ENCODE assay signal across 12 cellular contexts in genomic region chr12:47156167-47156736, GRCh38.
DNase-seq lines count a peak whose midpoint lies in the region; ATAC-seq, FAIRE-seq and TF ChIP-seq lines count a peak whose summit lies in the region.
"Had no signal": no experiment of that assay in that cellular context is flagged by ENCODE, and none has a peak within 500 bp of the region (broad histone marks: within the 10 kb centered on the region; RNA-seq: fewer than 3 reads in every experiment).

No MANE protein-coding gene starts in this region.

- H3K36me3 Mint-ChIP-seq in WTC11 = peaks cover 14% of the 10 kb centered on the region

- peaks cover 30% of the 10 kb centered on the region for H3K9me3 Mint-ChIP-seq in WTC11

- POLR2A ChIA-PET in WTC11 (lab: Charles Lee) = no interaction called here

- no peak for TF ChIP-seq CTCF in astrocyte of the spinal cord (IDR thresholded peaks at IDR 0.05; ENCODE audit: low read depth, low read length)
- TF ChIP-seq CTCF in WTC11 (IDR thresholded peaks at IDR 0.05) = no peak

- H3K4me3 Mint-ChIP-seq in WTC11 = no peak overlapping the region

- DNase-seq in Right ventricle myocardium inferior (ENCODE audit: missing footprints) (no peak), cardiac septum (ENCODE audit: low spot score) (no peak), astrocyte of the spinal cord (ENCODE audit: low read depth, low spot score) (peak; percentile 44), iris pigment epithelial cell (ENCODE audit: low read depth) (peak; percentile 86), NCI-H82 (lab: John Stamatoyannopoulos, UW) (no peak), WTC11 (ENCODE audit: low spot score) (no peak), middle frontal gyrus (ENCODE audit: extremely low spot score, low spot score) (no peak), HTR-8/SVneo (ENCODE audit: insufficient read length, low spot score) (no peak)
- DNase-seq: Calu3, cerebellar nuclear complex, NCI-H2081 treated with DMSO at 0.1 percent for 48 hours had no signal

- peaks cover 9% of the 10 kb centered on the region; the same call in 1 of the 2 replicates for H3K4me1 Mint-ChIP-seq in WTC11

- no peaks in the 10 kb centered on the region for H3K27me3 Mint-ChIP-seq in WTC11 (ENCODE audit: low read depth)

- ATAC-seq in Right ventricle myocardium inferior = peak; percentile 86
- ATAC-seq in WTC11 = no peak

- in situ Hi-C loops in astrocyte of the spinal cord (cut with HindIII; ENCODE audit: low sequenced_read_pairs) = no loop called here

- H3K27ac Mint-ChIP-seq in WTC11 = no peak overlapping the region

- H3K4me3 ChIP-seq in astrocyte of the spinal cord (ENCODE audit: low read depth, low read length) = no peak overlapping the region
- H3K4me3 ChIP-seq: tibial nerve had no signal

- intact Hi-C loops in Right ventricle myocardium inferior (cut with DNase I) = no loop called here
- intact Hi-C loops in cardiac septum (cut with DNase I) = no loop called here

- CTCF ChIA-PET in WTC11 (lab: Charles Lee) = no interaction called here

- FAIRE-seq in HTR-8/SVneo (lab: Jason Lieb, UNC) = no peak

TF ChIP-seq in WTC11, 78 proteins besides CTCF, POLR2A, EP300 and RAD21 (continues in another document):
- TF ChIP-seq FOXP1 (CRISPR knock-in tag; IDR thresholded peaks at IDR 0.05; ENCODE audit: borderline replicate concordance) (no peak), CDX4 (CRISPR knock-in tag; IDR thresholded peaks at IDR 0.05; ENCODE audit: borderline replicate concordance) (no peak), MLX (CRISPR knock-in tag; IDR thresholded peaks at IDR 0.05) (no peak), NR2C2 (CRISPR knock-in tag; IDR thresholded peaks at IDR 0.05) (no peak), FOXK1 (CRISPR knock-in tag; IDR thresholded peaks at IDR 0.05) (no peak), E2F5 (CRISPR knock-in tag; IDR thresholded peaks at IDR 0.05) (no peak), USF1 (CRISPR knock-in tag; IDR thresholded peaks at IDR 0.05) (no peak), ZNF281 (CRISPR knock-in tag; IDR thresholded peaks at IDR 0.05) (no peak), ZNF532 (CRISPR knock-in tag; IDR thresholded peaks at IDR 0.05; ENCODE audit: borderline replicate concordance) (no peak), ZNF219 (CRISPR knock-in tag; IDR thresholded peaks at IDR 0.05; ENCODE audit: borderline replicate concordance) (no peak), ZNF512 (CRISPR knock-in tag; IDR thresholded peaks at IDR 0.05; ENCODE audit: borderline replicate concordance) (no peak), ZMAT4 (CRISPR knock-in tag; IDR thresholded peaks at IDR 0.05) (no peak)

Comparison
In these comparisons a context has a peak if more than half of its experiments do, and no peak if none do; other contexts are left out.
1. DNase-seq: peak in astrocyte of the spinal cord (single experiment) and iris pigment epithelial cell (single experiment); none in Right ventricle myocardium inferior (single experiment), cardiac septum (single experiment), NCI-H82 (single experiment), WTC11 (single experiment), middle frontal gyrus (single experiment) and HTR-8/SVneo (single experiment).